In the genomic region with DNA sequence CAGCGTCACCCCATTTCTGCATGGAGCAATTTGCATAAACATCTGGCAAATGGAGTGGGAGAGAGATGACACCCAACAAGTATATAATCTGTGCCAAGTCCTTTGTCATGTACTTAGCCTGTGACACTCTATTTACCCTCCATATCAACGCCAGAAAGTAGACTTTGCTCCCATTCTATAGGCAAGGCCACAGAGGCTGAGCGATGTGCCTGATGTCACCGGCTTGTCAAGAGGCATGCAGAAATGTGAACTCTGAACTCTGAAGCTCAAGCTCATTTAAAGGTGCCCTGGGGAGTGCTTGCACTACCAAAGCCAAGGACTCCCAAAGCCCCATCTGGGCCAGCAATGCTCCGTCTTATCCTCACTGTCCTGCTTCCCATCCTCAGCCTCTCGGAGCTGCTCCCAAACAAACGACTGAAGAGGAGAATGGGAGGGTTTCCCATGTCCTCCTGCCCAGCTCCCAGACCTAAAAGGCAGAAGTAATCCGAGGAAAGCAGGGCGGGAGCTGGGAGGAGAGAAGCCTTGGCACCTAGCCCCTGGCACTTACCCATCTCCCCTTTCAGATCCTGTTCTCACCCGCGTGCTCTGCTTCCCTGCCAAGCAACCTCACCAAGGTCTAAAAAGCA, we compare ENCODE assay signal across 11 cellular contexts. TPM values are rescaled to one million over a fixed set of nuclear protein-coding genes. Genes with fewer than 3 reads are reported as not detected.
DNase-seq lines count a peak whose midpoint lies in the region; ATAC-seq, FAIRE-seq and TF ChIP-seq lines count a peak whose summit lies in the region.
"Had no signal": no experiment of that assay in that cellular context is flagged by ENCODE, and none has a peak within 500 bp of the region (broad histone marks: within the 10 kb centered on the region; RNA-seq: fewer than 3 reads in every experiment).

No MANE protein-coding gene starts in this region.

- H3K4me2 ChIP-seq in IMR-90 (ENCODE audit: low read depth, low read length) (no peak overlapping the region; the same call in 1 of the 2 replicates), astrocyte (ENCODE audit: low read length) (peak overlapping the region; percentile 4)

- no peak overlapping the region for H4K91ac ChIP-seq in IMR-90 (ENCODE audit: insufficient read depth, low read depth, low read length)

- TF ChIP-seq CTCF in IMR-90 (conservative IDR thresholded peaks at IDR 0.05; ENCODE audit: low read depth, low read length) (no peak), astrocyte (IDR thresholded peaks at IDR 0.05; ENCODE audit: insufficient read depth, low read depth, low read length) (no peak), stomach (IDR thresholded peaks at IDR 0.05) (no peak), D721Med (IDR thresholded peaks at IDR 0.05; ENCODE audit: insufficient read depth, missing control alignments) (no peak)

- no peak overlapping the region for H2BK15ac ChIP-seq in IMR-90 (ENCODE audit: low read depth, low read length)

- 43% methylated on average over 2 of the region's 11 CpGs; no CpG with 5 or more reads in 1 of the 2 experiments for WGBS in IMR-90 (ENCODE audit: extremely low coverage in 2 of 2, insufficient read length in 1 of 2), 2 experiments
- 21 to 29% (median 25%) methylated on average over 11 of the region's 11 CpGs for WGBS in stomach, 5 donors

- TF ChIP-seq POLR2A in IMR-90 (IDR thresholded peaks at IDR 0.05; ENCODE audit: low read depth, low read length) (no peak), stomach (IDR thresholded peaks at IDR 0.05) (no peak)

- intact Hi-C loops in IMR-90 (cut with micrococcal nuclease) = no loop called here
- intact Hi-C loops in stomach (cut with DNase I; ENCODE audit: low total_unique reads) = no loop called here

- in situ Hi-C loops in IMR-90 (cut with MboI; ENCODE audit: low sequenced_read_pairs) = no loop called here

- H2BK20ac ChIP-seq in IMR-90 (ENCODE audit: low read depth, low read length) = no peak overlapping the region

- H2AFZ ChIP-seq in IMR-90 (replicated peaks; ENCODE audit: low read length, poor library complexity) = no peak overlapping the region
- H2AFZ ChIP-seq in astrocyte (ENCODE audit: low read depth, low read length) = peak overlapping the region; percentile 1

- H3K56ac ChIP-seq in IMR-90 (ENCODE audit: extremely low read depth, insufficient read depth, low read length) = no peak overlapping the region

- H4K20me1 ChIP-seq in IMR-90 (ENCODE audit: insufficient read depth, low read length) (no peaks in the 10 kb centered on the region), astrocyte (ENCODE audit: insufficient read depth, low read length) (no peaks in the 10 kb centered on the region)

- H3K36me3 ChIP-seq in IMR-90 (ENCODE audit: control insufficient read depth, insufficient read depth, low read length) (no peaks in the 10 kb centered on the region), astrocyte (ENCODE audit: insufficient read depth, low read length) (no peaks in the 10 kb centered on the region), stomach (no peaks in the 10 kb centered on the region)
- H3K36me3 ChIP-seq: WERI-Rb-1 had no signal

- H3K27ac ChIP-seq in IMR-90 (ENCODE audit: insufficient read depth, low read length) (no peak overlapping the region), astrocyte (ENCODE audit: low read depth, low read length) (no peak overlapping the region), stomach (peak overlapping the region in 2 of 5 donors; percentile 39 to 49)
- H3K27ac ChIP-seq: WERI-Rb-1 had no signal

- H4K8ac ChIP-seq in IMR-90 (ENCODE audit: low read depth in 2 of 2, low read length in 2 of 2) = no peak overlapping the region

- no peak overlapping the region for H2BK120ac ChIP-seq in IMR-90 (ENCODE audit: low read depth, low read length)

- H3K9me3 Mint-ChIP-seq in astrocyte (ENCODE audit: unreplicated experiment) = no peaks in the 10 kb centered on the region
- H3K9me3 Mint-ChIP-seq: activated naive CD8-positive, alpha-beta T cell treated with anti-CD3 and anti-CD28 coated beads, Interleukin-2, amount 10 ng/mL, durations not matched to agents 7 days and 5 days; stimulated activated effector memory CD8-positive, alpha-beta T cell treated with anti-CD3 and anti-CD28 coated beads, Interleukin-12 subunit alpha, Interleukin-12 subunit beta, amount 100 ng/mL, for 72 hours had no signal

- CTCF ChIA-PET in IMR-90 (lab: Yijun Ruan, JAX) = no interaction called here

- H3K4me1 Mint-ChIP-seq in astrocyte (ENCODE audit: low read depth, unreplicated experiment) = peaks cover 14% of the 10 kb centered on the region

- H3K4me1 ChIP-seq in IMR-90 (ENCODE audit: control insufficient read depth, insufficient read depth, low read length) (peaks cover 7% of the 10 kb centered on the region), astrocyte (ENCODE audit: insufficient read depth, low read length) (peaks cover 20% of the 10 kb centered on the region), stomach (peaks cover 9 to 29% (median 20%) of the 10 kb centered on the region in 4 donors)

- DNase-seq in IMR-90 (peak; percentile 22), astrocyte (ENCODE audit: low read depth) (peak; percentile 51), hypothalamus (lab: John Stamatoyannopoulos, UW) (peak in 34 of 51 donors; percentile 7 to 75 (median 48)), stomach (peak; percentile 84), D721Med (ENCODE audit: insufficient read length, low spot score) (no peak), mesenteric fat pad (ENCODE audit: low spot score) (no peak), activated T-cell treated with anti-CD3 and anti-CD28 coated beads for 4 hours (no peak)
- no peak for DNase-seq in activated naive CD4-positive, alpha-beta T cell treated with anti-CD3 and anti-CD28 coated beads, Interleukin-2, amount 50 U/mL, for 16 hours
- DNase-seq: activated naive CD8-positive, alpha-beta T cell treated with anti-CD3 and anti-CD28 coated beads, Interleukin-2, amount 10 ng/mL, durations not matched to agents 7 days and 5 days; WERI-Rb-1 had no signal

- H3K18ac ChIP-seq in IMR-90 (ENCODE audit: low read depth, low read length) = no peak overlapping the region

- H3K27ac Mint-ChIP-seq in astrocyte (ENCODE audit: unreplicated experiment) = no peak overlapping the region
- H3K27ac Mint-ChIP-seq: activated naive CD8-positive, alpha-beta T cell treated with anti-CD3 and anti-CD28 coated beads, Interleukin-2, amount 10 ng/mL, durations not matched to agents 7 days and 5 days; stimulated activated effector memory CD8-positive, alpha-beta T cell treated with anti-CD3 and anti-CD28 coated beads, Interleukin-12 subunit alpha, Interleukin-12 subunit beta, amount 100 ng/mL, for 72 hours had no signal

- H3K14ac ChIP-seq in IMR-90 (replicated peaks; ENCODE audit: low read depth, low read length) = no peak overlapping the region

- no peak overlapping the region for H2BK5ac ChIP-seq in IMR-90 (ENCODE audit: low read depth, low read length, poor library complexity, severe bottlenecking)

- no peak overlapping the region for H2AK5ac ChIP-seq in IMR-90 (ENCODE audit: low read depth, low read length)

- H3K27me3 ChIP-seq in IMR-90 (ENCODE audit: control insufficient read depth, insufficient read depth, low read length) = peaks cover 10% of the 10 kb centered on the region
- peaks cover 3% of the 10 kb centered on the region for H3K27me3 ChIP-seq in astrocyte (ENCODE audit: insufficient read depth, low read length)
- no peaks in the 10 kb centered on the region for H3K27me3 ChIP-seq in stomach

- peaks cover 19% of the 10 kb centered on the region for H3K27me3 Mint-ChIP-seq in astrocyte (ENCODE audit: low read depth, unreplicated experiment)

- H3K4me3 ChIP-seq in IMR-90 (ENCODE audit: insufficient read depth, low read depth, low read length) (no peak overlapping the region), astrocyte (ENCODE audit: insufficient read depth, low read depth, low read length) (no peak overlapping the region), stomach (no peak overlapping the region)

- TF ChIP-seq RAD21 in IMR-90 (IDR thresholded peaks at IDR 0.05; ENCODE audit: low read length) = no peak

- no peak overlapping the region for H3K4me3 Mint-ChIP-seq in astrocyte (ENCODE audit: unreplicated experiment)
- H3K4me3 Mint-ChIP-seq: activated naive CD8-positive, alpha-beta T cell treated with anti-CD3 and anti-CD28 coated beads, Interleukin-2, amount 10 ng/mL, durations not matched to agents 7 days and 5 days; stimulated activated effector memory CD8-positive, alpha-beta T cell treated with anti-CD3 and anti-CD28 coated beads, Interleukin-12 subunit alpha, Interleukin-12 subunit beta, amount 100 ng/mL, for 72 hours had no signal

- no TSS peak for BruUV-seq in IMR-90 (replicated peaks; lab: Mats Ljungman, UMichigan)

- dilution Hi-C loops in IMR-90 (cut with HindIII; ENCODE audit: low sequenced_read_pairs, unreplicated experiment) = no loop called here

- no peak for ATAC-seq in IMR-90 (ENCODE audit: low read depth)
- ATAC-seq: stimulated activated effector memory CD8-positive, alpha-beta T cell treated with anti-CD3 and anti-CD28 coated beads, Interleukin-12 subunit alpha, Interleukin-12 subunit beta, amount 100 ng/mL, for 72 hours had no signal

- H3K23ac ChIP-seq in IMR-90 (ENCODE audit: low read depth, low read length) = no peak overlapping the region

- H3K9me3 ChIP-seq in IMR-90 (ENCODE audit: control insufficient read depth, insufficient read depth, low read length) (no peaks in the 10 kb centered on the region), astrocyte (ENCODE audit: insufficient read depth, low read depth, low read length) (peaks cover 3% of the 10 kb centered on the region), stomach (no peaks in the 10 kb centered on the region)

- H3K36me3 Mint-ChIP-seq in astrocyte (ENCODE audit: low read depth, unreplicated experiment) = peaks cover 1% of the 10 kb centered on the region
- H3K36me3 Mint-ChIP-seq: activated naive CD8-positive, alpha-beta T cell treated with anti-CD3 and anti-CD28 coated beads, Interleukin-2, amount 10 ng/mL, durations not matched to agents 7 days and 5 days; stimulated activated effector memory CD8-positive, alpha-beta T cell treated with anti-CD3 and anti-CD28 coated beads, Interleukin-12 subunit alpha, Interleukin-12 subunit beta, amount 100 ng/mL, for 72 hours had no signal

- no peak overlapping the region for H3K9ac ChIP-seq in IMR-90 (ENCODE audit: low read depth, low read length)
- no peak overlapping the region for H3K9ac ChIP-seq in astrocyte (ENCODE audit: low read length)

- FAIRE-seq in astrocyte (lab: Jason Lieb, UNC) = no peak
- FAIRE-seq in D721Med (lab: Jason Lieb, UNC) = no peak

- H3K4ac ChIP-seq in IMR-90 (ENCODE audit: low read depth, low read length) = no peak overlapping the region

- H3K79me2 ChIP-seq in astrocyte (ENCODE audit: insufficient read depth, low read length) = no peaks in the 10 kb centered on the region

- no peak overlapping the region for H4K5ac ChIP-seq in IMR-90 (ENCODE audit: low read depth, low read length)

- no peaks in the 10 kb centered on the region; the same call in 1 of the 2 replicates for H3K9me1 ChIP-seq in IMR-90 (ENCODE audit: insufficient read depth, low read length)

- H3K79me1 ChIP-seq in IMR-90 (ENCODE audit: low read depth in 1 of 2, low read length in 2 of 2) = no peaks in the 10 kb centered on the region

- POLR2A ChIA-PET in IMR-90 (lab: Charles Lee; ENCODE audit: unreplicated experiment) = no interaction called here

- TF ChIP-seq EP300 in stomach (IDR thresholded peaks at IDR 0.05) = no peak

- no peak overlapping the region for H2AK9ac ChIP-seq in IMR-90 (replicated peaks; ENCODE audit: low read depth, low read length, poor library complexity)

RNA-seq across cellular contexts. Expression of a gene that starts 9.2 kb away (rescaled TPM):
- total RNA-seq in IMR-90 (2012; rRNA removed) (not detected in 2 replicates), astrocyte (0.11 and 0.29 TPM in 2 replicates), stomach (10 to 100 TPM in 2 of 5 donors, 1 to 10 TPM in 2, not detected in 1; 1.2 to 15.9 (median 6.7) TPM), mesenteric fat pad (2.8 TPM)
- polyA plus RNA-seq in IMR-90 (2012; rRNA removed) (0.07 and 0.10 TPM in 2 replicates), stomach (1 to 10 TPM; 1.5 to 2.4 (median 1.7) TPM)
- 0.03 and 0.05 TPM in 2 replicates for polyA plus RNA-seq in IMR-90 (2012; cell fraction: cytosol; rRNA removed)
- polyA plus RNA-seq in IMR-90 (2012; cell fraction: nucleus; rRNA removed; ENCODE audit: low replicate concordance) = 0.10 and 0.36 TPM in 2 replicates

RNA-seq across cellular contexts. Expression of a gene that starts 44.6 kb away (rescaled TPM):
- total RNA-seq in IMR-90 (2012; rRNA removed) (50.5 and 58.4 TPM in 2 replicates), astrocyte (34.7 and 36.6 TPM in 2 replicates), stomach (10 to 100 TPM in 2 of 5 donors, 1 to 10 TPM in 1, under 1 TPM in 1, not detected in 1; 0.87 to 19.6 (median 7.8) TPM), mesenteric fat pad (21.2 TPM)
- polyA plus RNA-seq in IMR-90 (2012; rRNA removed) (25.9 and 28.4 TPM in 2 replicates), stomach (10 to 100 TPM; 17.1 to 33.7 (median 18.4) TPM)
- polyA plus RNA-seq in IMR-90 (2012; cell fraction: cytosol; rRNA removed) = 14.4 and 17.5 TPM in 2 replicates
- polyA plus RNA-seq in IMR-90 (2012; cell fraction: nucleus; rRNA removed; ENCODE audit: low replicate concordance) = 2.7 and 7.9 TPM in 2 replicates

RNA-seq across cellular contexts. Expression of a gene that starts 55.7 kb away (rescaled TPM):
- total RNA-seq in IMR-90 (2012; rRNA removed) = 39.2 and 52.3 TPM in 2 replicates
- 26.8 and 30.8 TPM in 2 replicates for polyA plus RNA-seq in IMR-90 (2012; rRNA removed)
- polyA plus RNA-seq in IMR-90 (2012; cell fraction: cytosol; rRNA removed) = 11.4 and 11.6 TPM in 2 replicates
- 11.0 and 26.3 TPM in 2 replicates for polyA plus RNA-seq in IMR-90 (2012; cell fraction: nucleus; rRNA removed; ENCODE audit: low replicate concordance)
- 37.8 and 42.3 TPM in 2 replicates for total RNA-seq in astrocyte
- total RNA-seq in stomach = 10 to 100 TPM; 14.6 to 47.2 (median 37.9) TPM
- 10 to 100 TPM in 2 of 3 donors, 1 to 10 TPM in 1; 7.0 to 12.0 (median 11.4) TPM for polyA plus RNA-seq in stomach
- total RNA-seq in mesenteric fat pad = 61.6 TPM

Comparison
In these comparisons a context has a peak if more than half of its experiments do, and no peak if none do; other contexts are left out.
1. DNase-seq: peak in IMR-90 (single experiment), astrocyte (single experiment), hypothalamus (34 of 51) and stomach (single experiment); none in D721Med (single experiment), activated naive CD4-positive, alpha-beta T cell treated with anti-CD3 and anti-CD28 coated beads, Interleukin-2, amount 50 U/mL, for 16 hours (single experiment), mesenteric fat pad (single experiment) and activated T-cell treated with anti-CD3 and anti-CD28 coated beads for 4 hours (single experiment).